Comparison of ENCODE assay signal across 12 cellular contexts in the genomic region with DNA sequence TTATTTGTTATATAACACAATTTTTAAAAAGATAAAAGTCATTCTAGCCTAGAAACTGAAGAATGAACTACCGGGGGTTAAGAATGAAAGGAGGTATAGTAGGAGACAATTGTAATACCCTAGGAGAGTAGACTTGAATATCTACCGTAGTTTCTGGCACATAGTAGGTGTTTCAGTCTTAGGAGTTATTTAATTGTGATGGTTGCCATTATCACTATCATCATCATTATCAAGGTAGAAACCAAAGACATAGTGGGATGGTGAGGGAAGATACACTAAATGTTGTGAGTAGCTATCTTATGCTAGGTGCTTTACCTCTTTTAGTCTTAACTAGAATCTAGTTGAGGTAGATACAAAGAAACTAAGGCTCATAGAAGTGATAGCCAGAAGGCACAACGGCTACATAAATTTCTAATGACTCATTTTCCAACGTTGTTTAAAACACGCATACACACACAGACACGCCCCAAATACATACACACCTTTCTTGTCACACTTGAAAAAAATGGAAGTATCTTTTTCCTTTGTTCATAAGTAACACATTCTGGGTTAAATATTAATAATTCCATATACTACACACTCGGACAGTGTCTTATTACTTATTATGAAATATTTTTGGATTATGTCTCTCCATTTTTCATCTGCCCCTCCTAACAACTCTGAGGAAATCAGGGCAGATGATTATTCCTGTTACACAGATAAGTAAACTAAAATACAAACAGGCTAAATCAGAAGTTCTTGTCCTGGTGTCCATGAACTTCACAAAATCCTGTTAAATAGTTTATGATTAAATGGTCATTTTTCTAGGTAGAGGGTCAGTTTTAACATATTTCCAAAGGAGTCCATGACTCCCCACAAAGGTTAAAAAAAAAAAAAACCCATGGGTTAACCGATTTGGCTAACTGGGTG. TPM values are rescaled to one million over a fixed set of nuclear protein-coding genes. Genes with fewer than 3 reads are reported as not detected.
A peak's percentile ranks its signal among the peaks of the same experiment; 100 is the strongest.
DNase-seq lines count a peak whose midpoint lies in the region; FAIRE-seq and TF ChIP-seq lines count a peak whose summit lies in the region.
"Had no signal": no experiment of that assay in that cellular context is flagged by ENCODE, and none has a peak within 500 bp of the region (broad histone marks: within the 10 kb centered on the region; RNA-seq: fewer than 3 reads in every experiment).

No MANE protein-coding gene starts in this region.

- H3K4me3 ChIP-seq in dorsolateral prefrontal cortex: no peak overlapping the region
- H3K4me3 ChIP-seq: BLaER1 had no signal

- DNase-seq in D721Med (ENCODE audit: insufficient read length, low spot score) (no peak), LoVo (ENCODE audit: low spot score) (peak; percentile 96), dorsolateral prefrontal cortex (no peak), renal cortical epithelial cell (ENCODE audit: low read depth) (peak; percentile 79), iPS-NIHi11 (ENCODE audit: low spot score) (no peak), dermis blood vessel endothelial cell (no peak), GDM1 (lab: John Stamatoyannopoulos, UW) (no peak)
- no peak for DNase-seq in activated CD4-positive, alpha-beta T cell treated with anti-CD3 and anti-CD28 coated beads for 4 hours
- DNase-seq: effector memory CD4-positive, alpha-beta T cell; NCI-H1694; NCI-H510A treated with DMSO at 0.1 percent for 48 hours had no signal

- H3K27me3 ChIP-seq in dorsolateral prefrontal cortex: peaks cover 0 to 5% (median 0%) of the 10 kb centered on the region in 45 donors
- H3K27me3 ChIP-seq: BLaER1 had no signal

- TF ChIP-seq CTCF in D721Med (IDR thresholded peaks at IDR 0.05; ENCODE audit: insufficient read depth, missing control alignments) (no peak), dorsolateral prefrontal cortex (IDR thresholded peaks at IDR 0.05 in 54 of 56, conservative IDR thresholded peaks at IDR 0.05 in 2 of 56; ENCODE audit: low read depth in 1 of 56, partially characterized antibody in 56 of 56) (no peak)

- peak; percentile 21 for FAIRE-seq in D721Med (lab: Jason Lieb, UNC)

- intact Hi-C loops in dorsolateral prefrontal cortex (cut with DNase I): loop anchor here in 1 of 2 donors (2.0 kb wide), 1 partner anchor 21 kb away; a partner anchor contains a TSS

- H3K27ac ChIP-seq in dorsolateral prefrontal cortex: peak overlapping the region in 47 of 59 donors; percentile 76 to 95 (median 86)
- H3K27ac ChIP-seq: BLaER1 had no signal

RNA-seq across cellular contexts. Expression of gene ANLN, which starts 2.0 kb away (rescaled TPM):
- total RNA-seq in dorsolateral prefrontal cortex (100 to 1,000 TPM in 72 of 120 experiments, 10 to 100 TPM in 48; 26.6 to 509 (median 114) TPM), renal cortical epithelial cell (5.6 and 58.5 TPM in 2 replicates), dermis blood vessel endothelial cell (21.6 and 95.5 TPM in 2 replicates)

Comparison
In these comparisons a context has a peak if more than half of its experiments do, and no peak if none do; other contexts are left out.
1. DNase-seq: peak in LoVo (single experiment) and renal cortical epithelial cell (single experiment); none in D721Med (single experiment), dorsolateral prefrontal cortex (0 of 10), activated CD4-positive, alpha-beta T cell treated with anti-CD3 and anti-CD28 coated beads for 4 hours (0 of 2), iPS-NIHi11 (single experiment), dermis blood vessel endothelial cell (single experiment) and GDM1 (single experiment).